12 cellular contexts compared by ENCODE assay signal in genomic region chr15:39413558-39413957, GRCh38.
DNase-seq lines count a peak whose midpoint lies in the region; ATAC-seq and TF ChIP-seq lines count a peak whose summit lies in the region.
"Had no signal": no experiment of that assay in that cellular context is flagged by ENCODE, and none has a peak within 500 bp of the region (broad histone marks: within the 10 kb centered on the region; RNA-seq: fewer than 3 reads in every experiment).

No MANE protein-coding gene starts in this region.

- H3K4me3 ChIP-seq in OCI-LY3 (ENCODE audit: low read length): no peak overlapping the region
- no peak overlapping the region for H3K4me3 ChIP-seq in colonic mucosa

- TF ChIP-seq CTCF in OCI-LY3 (IDR thresholded peaks at IDR 0.05; ENCODE audit: low read depth, low read length) (no peak), progenitor cell of endocrine pancreas (IDR thresholded peaks at IDR 0.05; ENCODE audit: unreplicated experiment) (no peak), colonic mucosa (IDR thresholded peaks at IDR 0.05) (no peak)
- no peak for TF ChIP-seq CTCF in activated CD8-positive, alpha-beta T cell treated with anti-CD3 and anti-CD28 coated beads for 36 hours (IDR thresholded peaks at IDR 0.05)

- ATAC-seq in GM19463 (IDR thresholded peaks at IDR 0.05; ENCODE audit: unreplicated experiment) (peak; percentile 33), HG03066 (IDR thresholded peaks at IDR 0.05; ENCODE audit: low read depth, unreplicated experiment) (peak; percentile 57)
- ATAC-seq in activated CD8-positive, alpha-beta T cell treated with anti-CD3 and anti-CD28 coated beads for 36 hours: no peak

- no peak overlapping the region for H3K4me3 Mint-ChIP-seq in progenitor cell of endocrine pancreas (ENCODE audit: low read depth)
- no peak overlapping the region for H3K4me3 Mint-ChIP-seq in activated CD8-positive, alpha-beta T cell treated with anti-CD3 and anti-CD28 coated beads for 36 hours

- no peak overlapping the region for H2AFZ ChIP-seq in OCI-LY3 (ENCODE audit: low read depth, low read length)

- H3K4me2 ChIP-seq in OCI-LY3 (ENCODE audit: low read length): peak overlapping the region; percentile 19

- POLR2A ChIA-PET in activated CD8-positive, alpha-beta T cell treated with anti-CD3 and anti-CD28 coated beads for 36 hours (lab: Charles Lee): interaction anchor here (0.8 kb wide), 1 partner anchor 13 kb away, joined by 3 read pairs; no protein-coding TSS in a partner anchor

- intact Hi-C loops in colonic mucosa (cut with DNase I): no loop called here
- intact Hi-C loops in activated CD8-positive, alpha-beta T cell treated with anti-CD3 and anti-CD28 coated beads for 36 hours (cut with micrococcal nuclease): no loop called here

- H3K36me3 Mint-ChIP-seq in progenitor cell of endocrine pancreas (ENCODE audit: insufficient read depth): no peaks in the 10 kb centered on the region
- no peaks in the 10 kb centered on the region for H3K36me3 Mint-ChIP-seq in activated CD8-positive, alpha-beta T cell treated with anti-CD3 and anti-CD28 coated beads for 36 hours (ENCODE audit: low read depth)

- peak; percentile 51 for DNase-seq in EH (ENCODE audit: low read depth)
- no peak for DNase-seq in progenitor cell of endocrine pancreas (ENCODE audit: low spot score, unreplicated experiment)
- no peak for DNase-seq in HUDEP-2 (lab: John Stamatoyannopoulos, UW; ENCODE audit: unreplicated experiment in 76 of 76)
- DNase-seq in colonic mucosa: no peak
- no peak for DNase-seq in activated CD8-positive, alpha-beta T cell treated with anti-CD3 and anti-CD28 coated beads for 36 hours
- DNase-seq: head of caudate nucleus, NCI-H2081, occipital lobe, T-helper 2 cell had no signal

- H3K9me3 ChIP-seq in OCI-LY3 (ENCODE audit: insufficient read depth, low read length) (no peaks in the 10 kb centered on the region), colonic mucosa (no peaks in the 10 kb centered on the region)

- H3K4me1 ChIP-seq in OCI-LY3 (ENCODE audit: low read length) (peaks cover 37% of the 10 kb centered on the region), colonic mucosa (no peaks in the 10 kb centered on the region)

- peaks cover 13% of the 10 kb centered on the region for H3K9me3 Mint-ChIP-seq in progenitor cell of endocrine pancreas (ENCODE audit: low read depth)
- H3K9me3 Mint-ChIP-seq in activated CD8-positive, alpha-beta T cell treated with anti-CD3 and anti-CD28 coated beads for 36 hours: peaks cover 8% of the 10 kb centered on the region

- H3K27me3 ChIP-seq in OCI-LY3 (ENCODE audit: low read depth, low read length): peaks cover 30% of the 10 kb centered on the region
- no peaks in the 10 kb centered on the region for H3K27me3 ChIP-seq in colonic mucosa

- H3K9ac ChIP-seq in OCI-LY3 (ENCODE audit: low read length) (no peak overlapping the region), colonic mucosa (ENCODE audit: low read depth in 2 of 2, low read length in 2 of 2) (no peak overlapping the region)

- no peak overlapping the region for H3K27ac Mint-ChIP-seq in progenitor cell of endocrine pancreas
- no peak overlapping the region for H3K27ac Mint-ChIP-seq in activated CD8-positive, alpha-beta T cell treated with anti-CD3 and anti-CD28 coated beads for 36 hours

- peaks cover 12% of the 10 kb centered on the region for H3K4me1 Mint-ChIP-seq in progenitor cell of endocrine pancreas (ENCODE audit: low read depth)
- peaks cover 12% of the 10 kb centered on the region for H3K4me1 Mint-ChIP-seq in activated CD8-positive, alpha-beta T cell treated with anti-CD3 and anti-CD28 coated beads for 36 hours (ENCODE audit: low read depth)

- H3K27me3 Mint-ChIP-seq in progenitor cell of endocrine pancreas: peaks cover 3% of the 10 kb centered on the region
- peaks cover 9% of the 10 kb centered on the region for H3K27me3 Mint-ChIP-seq in activated CD8-positive, alpha-beta T cell treated with anti-CD3 and anti-CD28 coated beads for 36 hours

- no peaks in the 10 kb centered on the region for H3K79me2 ChIP-seq in OCI-LY3 (ENCODE audit: low read length)

- no peak overlapping the region for H3K27ac ChIP-seq in OCI-LY3 (ENCODE audit: low read length)
- no peak overlapping the region for H3K27ac ChIP-seq in colonic mucosa

- peaks cover 6% of the 10 kb centered on the region for H3K36me3 ChIP-seq in OCI-LY3 (replicated peaks; ENCODE audit: low read depth, low read length)
- no peaks in the 10 kb centered on the region for H3K36me3 ChIP-seq in colonic mucosa

- CTCF ChIA-PET in activated CD8-positive, alpha-beta T cell treated with anti-CD3 and anti-CD28 coated beads for 36 hours (lab: Charles Lee): no interaction called here

- no peaks in the 10 kb centered on the region for H4K20me1 ChIP-seq in OCI-LY3 (ENCODE audit: insufficient read depth, low read length)
